In the genomic region with DNA sequence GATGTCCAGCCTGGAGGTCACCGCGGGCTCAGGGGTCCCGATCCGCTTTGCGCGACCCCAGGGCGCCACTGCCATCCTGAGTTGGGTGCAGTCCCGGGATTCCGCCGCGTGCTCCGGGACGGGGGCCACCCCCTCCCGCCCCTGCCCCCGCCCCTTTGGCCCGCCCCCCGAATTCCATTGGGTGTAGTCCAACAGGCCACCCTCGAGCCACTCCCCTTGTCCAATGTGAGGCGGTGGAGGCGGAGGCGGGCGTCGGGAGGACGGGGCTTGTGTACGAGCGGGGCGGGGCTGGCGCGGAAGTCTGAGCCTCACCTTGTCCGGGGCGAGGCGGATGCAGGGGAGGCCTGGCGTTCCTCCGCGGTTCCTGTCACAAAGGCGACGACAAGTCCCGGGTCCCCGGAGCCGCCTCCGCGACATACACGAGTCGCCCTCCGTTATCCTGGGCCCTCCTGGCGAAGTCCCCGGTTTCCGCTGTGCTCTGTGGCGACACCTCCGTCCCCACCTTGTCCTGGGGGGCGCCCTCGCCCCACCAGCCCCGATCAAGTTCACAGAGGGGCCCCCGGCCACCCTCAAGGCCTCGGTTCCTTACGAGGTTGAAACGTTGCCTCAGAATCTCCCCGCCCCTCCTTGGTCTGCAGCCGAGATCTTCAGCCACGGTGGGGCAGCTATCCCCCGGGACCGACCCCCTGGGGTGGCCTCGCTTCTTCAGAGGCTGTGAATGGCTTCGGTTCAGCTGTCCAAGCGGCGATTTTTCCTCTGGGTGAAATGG, we compare ENCODE assay signal across 8 cellular contexts. TPM values are rescaled to one million over a fixed set of nuclear protein-coding genes. Genes with fewer than 3 reads are reported as not detected.
DNase-seq lines count a peak whose midpoint lies in the region; ATAC-seq, FAIRE-seq and TF ChIP-seq lines count a peak whose summit lies in the region.

No MANE protein-coding gene starts in this region.

- H3K9me3 ChIP-seq in HepG2 (ENCODE audit: low read length), result no peaks in the 10 kb centered on the region

- TF ChIP-seq CTCF in BJ (IDR thresholded peaks at IDR 0.05; ENCODE audit: insufficient read depth, low read depth, low read length), result 0 out of 2 replicates have a peak, but pooled peaks have one; percentile 14
- peak; percentile 41; the same call in 1 of the 2 replicates for TF ChIP-seq CTCF in HepG2 (CRISPR knock-in tag; IDR thresholded peaks at IDR 0.05)

- intact Hi-C loops in dendritic cell treated with granulocyte-macrophage colony-stimulating factor and Interleukin-4, amounts not matched to agents 40 ng/mL and 50 ng/mL, for 4 days (cut with micrococcal nuclease), result no loop called here
- intact Hi-C loops in HepG2 (cut with micrococcal nuclease; ENCODE audit: unreplicated experiment), result no loop called here

- TF ChIP-seq EP300 in HepG2 (IDR thresholded peaks at IDR 0.05; ENCODE audit: low read depth in 2 of 2, low read length in 2 of 2) (no peak), HepG2 (CRISPR knock-in tag; IDR thresholded peaks at IDR 0.05; ENCODE audit: borderline replicate concordance) (0 out of 2 replicates have a peak, but pooled peaks have one; percentile 6)

- no peaks in the 10 kb centered on the region for H3K27me3 ChIP-seq in BJ (ENCODE audit: control insufficient read depth, insufficient read depth, low read length)
- H3K27me3 ChIP-seq in HepG2 (ENCODE audit: control insufficient read depth in 1 of 2, insufficient read depth in 2 of 2, low read length in 2 of 2), result no peaks in the 10 kb centered on the region; a peak in 1 of 5 replicates

- peak; percentile 17; the same call in 1 of the 2 replicates for TF ChIP-seq RAD21 in HepG2 (CRISPR knock-in tag; IDR thresholded peaks at IDR 0.05)

- 0 out of 2 replicates have a peak, but pooled peaks cover 2% of the 10 kb centered on the region for H3K36me3 ChIP-seq in BJ (ENCODE audit: control insufficient read depth, insufficient read depth, low read length)
- peaks cover 5 to 16% of the 10 kb centered on the region in 2 experiments; a peak in 4 of 5 replicates for H3K36me3 ChIP-seq in HepG2 (replicated peaks in 1 of 2; ENCODE audit: control insufficient read depth in 1 of 2, insufficient read depth in 2 of 2, low read length in 2 of 2)

- H3K4me3 Mint-ChIP-seq in dendritic cell treated with granulocyte-macrophage colony-stimulating factor and Interleukin-4, amounts not matched to agents 40 ng/mL and 50 ng/mL, for 4 days, result peak overlapping the region; percentile 96

- BruUV-seq in HepG2 (replicated peaks; lab: Mats Ljungman, UMichigan), result no TSS peak

- H3K27ac Mint-ChIP-seq in dendritic cell treated with granulocyte-macrophage colony-stimulating factor and Interleukin-4, amounts not matched to agents 40 ng/mL and 50 ng/mL, for 4 days, result peak overlapping the region; percentile 98

- peak; percentile 90 to 98 for TF ChIP-seq POLR2A in HepG2 (IDR thresholded peaks at IDR 0.05; ENCODE audit: insufficient read depth in 1 of 2, low read depth in 2 of 2, low read length in 2 of 2)

- DNase-seq in BJ (ENCODE audit: low read depth) (peak; percentile 68), NCI-H748 (lab: John Stamatoyannopoulos, UW; ENCODE audit: unreplicated experiment) (peak; percentile 94), HepG2 (ENCODE audit: low spot score) (peak; percentile 92)
- peak; percentile 97 to 98 for DNase-seq in activated CD4-positive, alpha-beta T cell treated with anti-CD3 and anti-CD28 coated beads, Interleukin-2, amount 50 U/mL, for 4 hours
- DNase-seq in stimulated activated CD4-positive, alpha-beta T cell treated with anti-CD3 and anti-CD28 coated beads, Interleukin-2, amount 100 ng/mL, for 4 hours (ENCODE audit: low read depth), result peak; percentile 98

- in situ Hi-C loops in HepG2 (cut with HindIII; ENCODE audit: extremely low pct_ligation_motif_present, low pct_unique_long_range_greater_than_20kb), result no loop called here

- WGBS in HepG2 (ENCODE audit: low lambda C conversion rate), result under 1% methylated on average over 17 of the region's 66 CpGs

- H3K4me1 Mint-ChIP-seq in dendritic cell treated with granulocyte-macrophage colony-stimulating factor and Interleukin-4, amounts not matched to agents 40 ng/mL and 50 ng/mL, for 4 days (ENCODE audit: low read depth), result peaks cover 36% of the 10 kb centered on the region

- H4K20me1 ChIP-seq in HepG2 (ENCODE audit: insufficient read depth, low read length), result peaks cover 48% of the 10 kb centered on the region

- peak; percentile 56 for FAIRE-seq in HepG2 (lab: Jason Lieb, UNC)

- H3K4me1 ChIP-seq in HepG2 (ENCODE audit: insufficient read depth, low read length), result peaks cover 64% of the 10 kb centered on the region

- peaks cover 48% of the 10 kb centered on the region for H3K36me3 Mint-ChIP-seq in dendritic cell treated with granulocyte-macrophage colony-stimulating factor and Interleukin-4, amounts not matched to agents 40 ng/mL and 50 ng/mL, for 4 days (ENCODE audit: low read depth)

- H3K9me3 Mint-ChIP-seq in dendritic cell treated with granulocyte-macrophage colony-stimulating factor and Interleukin-4, amounts not matched to agents 40 ng/mL and 50 ng/mL, for 4 days, result no peaks in the 10 kb centered on the region

- POLR2A ChIA-PET in BJ (lab: Charles Lee) (interaction anchor here (0.6 kb wide), 1 partner anchor 114 kb away, joined by 6 read pairs; no protein-coding TSS in a partner anchor), HepG2 (lab: Yijun Ruan, JAX) (interaction anchor here (0.9 to 2.5 kb wide), 12 partner anchors 11 to 255 kb away, joined by 3 to 8 read pairs (median 4); a partner anchor contains a TSS)

- CTCF ChIA-PET in BJ (lab: Yijun Ruan, JAX), result interaction anchor here (1.2 to 5.0 kb wide), 3 partner anchors 35 to 55 kb away, joined by 3 to 20 read pairs (median 16); no protein-coding TSS in a partner anchor
- CTCF ChIA-PET in HepG2 (lab: Yijun Ruan, JAX; ENCODE audit: low intra/inter-chr PET ratio, low total read pairs), result no interaction called here

- peaks cover 57% of the 10 kb centered on the region for H3K79me2 ChIP-seq in HepG2 (ENCODE audit: insufficient read depth, low read length)

- H3K27me3 Mint-ChIP-seq in dendritic cell treated with granulocyte-macrophage colony-stimulating factor and Interleukin-4, amounts not matched to agents 40 ng/mL and 50 ng/mL, for 4 days, result peaks cover 8% of the 10 kb centered on the region

- peak overlapping the region; percentile 100 for H3K27ac ChIP-seq in HepG2 (ENCODE audit: extremely low read length, insufficient read depth, low read length)

- ATAC-seq in GM19372 (IDR thresholded peaks at IDR 0.05; ENCODE audit: low read depth, unreplicated experiment) (peak; percentile 86), HG03558 (IDR thresholded peaks at IDR 0.05; ENCODE audit: extremely low read depth, unreplicated experiment) (peak; percentile 40), HepG2 (peak; percentile 88)

- H3K9ac ChIP-seq in HepG2 (ENCODE audit: insufficient read depth, low read depth, low read length), result peak overlapping the region; percentile 99

- H2AFZ ChIP-seq in HepG2 (ENCODE audit: low read length), result no peak overlapping the region

- peak overlapping the region; percentile 63 for H3K4me3 ChIP-seq in BJ (ENCODE audit: low read depth, low read length)
- peak overlapping the region; percentile 93 to 94 (median 93) for H3K4me3 ChIP-seq in HepG2 (replicated peaks in 1 of 3; ENCODE audit: insufficient read depth in 1 of 3, low read depth in 2 of 3, low read length in 3 of 3)

- H3K4me2 ChIP-seq in HepG2 (ENCODE audit: low read depth, low read length), result peak overlapping the region; percentile 99

TF ChIP-seq in HepG2, 621 proteins besides CTCF, POLR2A, EP300 and RAD21 (continues in another document):
- no peak; the same call in 1 of the 2 replicates for TF ChIP-seq ZMYM4 (CRISPR knock-in tag; IDR thresholded peaks at IDR 0.05)
- TF ChIP-seq JUN (CRISPR knock-in tag; IDR thresholded peaks at IDR 0.05), result no peak
- TF ChIP-seq RBFOX2 (IDR thresholded peaks at IDR 0.05; ENCODE audit: low read depth, low read length), result peak; percentile 95
- peak; percentile 39; the same call in 1 of the 2 replicates for TF ChIP-seq ZNF225 (CRISPR knock-in tag; IDR thresholded peaks at IDR 0.05)
- no peak for TF ChIP-seq SMAD1 (CRISPR knock-in tag; IDR thresholded peaks at IDR 0.05; ENCODE audit: borderline replicate concordance, low read depth)
- 0 out of 2 replicates have a peak, but pooled peaks have one; percentile 11 for TF ChIP-seq ZSCAN31 (CRISPR knock-in tag; IDR thresholded peaks at IDR 0.05; ENCODE audit: low read depth)
- no peak for TF ChIP-seq ZNF510 (CRISPR knock-in tag; IDR thresholded peaks at IDR 0.05; ENCODE audit: low read depth)

RNA-seq across cellular contexts. Expression of a gene that starts 1.2 kb away (rescaled TPM):
- polyA plus RNA-seq in BJ (2011; rRNA removed) (20.2 and 60.0 TPM in 2 replicates), HepG2 (2011; rRNA removed) (92.5 and 135 TPM in 2 replicates)
- 32.4 and 35.5 TPM in 2 replicates for polyA minus RNA-seq in BJ (2011; rRNA and poly(A)+ RNA removed)
- 24.0 and 51.6 TPM in 2 replicates for total RNA-seq in HepG2 (2016; rRNA removed; fragmentation: Illumina TruSeq; extraction: Trizol)
- 18.8 and 19.8 TPM in 2 replicates for total RNA-seq in HepG2 (2016; cell fraction: cytosol; rRNA removed; fragmentation: Illumina TruSeq; extraction: Trizol; ENCODE audit: low read depth)
- total RNA-seq in HepG2 (2016; cell fraction: insoluble cytoplasmic fraction; rRNA removed; fragmentation: Illumina TruSeq; extraction: Trizol), result 20.6 and 54.1 TPM in 2 replicates
- total RNA-seq in HepG2 (2016; cell fraction: membrane; rRNA removed; fragmentation: Illumina TruSeq; extraction: Trizol), result 25.2 and 30.7 TPM in 2 replicates
- total RNA-seq in HepG2 (2016; cell fraction: nucleus; rRNA removed; fragmentation: Illumina TruSeq; extraction: Trizol), result 55.9 and 71.2 TPM in 2 replicates
- 45.7 and 58.8 TPM in 2 replicates for polyA plus RNA-seq in HepG2 (2011; cell fraction: cytosol; rRNA removed)
- 95.8 and 112 TPM in 2 replicates for polyA plus RNA-seq in HepG2 (2011; cell fraction: nucleus; rRNA removed)
- 45.0 and 107 TPM in 2 replicates for polyA plus RNA-seq in HepG2 (2012)
- 3.2 and 4.4 TPM in 2 replicates for polyA plus RNA-seq in HepG2 (2016; cell fraction: cytosol; fragmentation: Illumina TruSeq; extraction: Trizol; ENCODE audit: low read depth)
- 11.3 and 19.1 TPM in 2 replicates for polyA plus RNA-seq in HepG2 (2016; cell fraction: insoluble cytoplasmic fraction; fragmentation: Illumina TruSeq; extraction: Trizol; ENCODE audit: low read depth)
- polyA plus RNA-seq in HepG2 (2016; cell fraction: membrane; fragmentation: Illumina TruSeq; extraction: Trizol; ENCODE audit: low read depth), result 6.6 and 7.9 TPM in 2 replicates
- 79.1 and 81.9 TPM in 2 replicates for polyA plus RNA-seq in HepG2 (2016; cell fraction: nucleus; fragmentation: Illumina TruSeq; extraction: Trizol; ENCODE audit: insufficient read depth, low read depth)
- polyA minus RNA-seq in HepG2 (2011; rRNA and poly(A)+ RNA removed; ENCODE audit: low replicate concordance), result 183 and 246 TPM in 2 replicates
- 98.4 and 116 TPM in 2 replicates for polyA minus RNA-seq in HepG2 (2011; cell fraction: cytosol; rRNA and poly(A)+ RNA removed)
- 110 and 155 TPM in 2 replicates for polyA minus RNA-seq in HepG2 (2011; cell fraction: nucleus; rRNA and poly(A)+ RNA removed)

Comparison
In these comparisons a context has a peak if more than half of its experiments do, and no peak if none do; other contexts are left out.
1. Peak in every context shown above with its lines: DNase-seq, ATAC-seq, H3K4me3 ChIP-seq and H3K27ac ChIP-seq.